In genomic region chr15:38702178-38702912, GRCh38 we compare ENCODE assay signal across 12 cellular contexts.
DNase-seq lines count a peak whose midpoint lies in the region; ATAC-seq, FAIRE-seq and TF ChIP-seq lines count a peak whose summit lies in the region.
"Had no signal": no experiment of that assay in that cellular context is flagged by ENCODE, and none has a peak within 500 bp of the region (broad histone marks: within the 10 kb centered on the region; RNA-seq: fewer than 3 reads in every experiment).

No MANE protein-coding gene starts in this region.

- no peak for TF ChIP-seq POLR2A in stomach (IDR thresholded peaks at IDR 0.05)

- H3K4me3 ChIP-seq in PC-3 (ENCODE audit: low read length) (no peak overlapping the region), stomach (no peak overlapping the region)

- no peak for TF ChIP-seq EP300 in stomach (IDR thresholded peaks at IDR 0.05)

- H3F3A ChIP-seq in PC-3 (ENCODE audit: low read length, unreplicated experiment): no peaks in the 10 kb centered on the region

- H3K9ac ChIP-seq in PC-3 (ENCODE audit: low read length): no peak overlapping the region

- 37 to 56% (median 51%) methylated on average over 3 of the region's 3 CpGs for WGBS in stomach, 5 donors

- intact Hi-C loops in PC-3 (cut with micrococcal nuclease) (loop anchor here (10.0 kb wide), 1 partner anchor 752 kb away; no protein-coding TSS in a partner anchor), stomach (cut with DNase I; ENCODE audit: low total_unique reads) (loop anchor here (10.0 kb wide), 1 partner anchor 1062 kb away; no protein-coding TSS in a partner anchor)

- BruUV-seq in PC-3 (replicated peaks; lab: Mats Ljungman, UMichigan): no TSS peak

- FAIRE-seq in D721Med (lab: Jason Lieb, UNC): no peak

- H3K27me3 ChIP-seq in PC-3 (ENCODE audit: low read length) (no peaks in the 10 kb centered on the region), foreskin keratinocyte (peaks cover 7% of the 10 kb centered on the region), stomach (peaks cover 0 to 3% (median 0%) of the 10 kb centered on the region in 3 donors)

- no peaks in the 10 kb centered on the region for H3K4me1 ChIP-seq in PC-3 (ENCODE audit: insufficient read depth, low read length)
- no peaks in the 10 kb centered on the region for H3K4me1 ChIP-seq in foreskin keratinocyte
- peaks cover 0 to 12% (median 7%) of the 10 kb centered on the region in 4 donors for H3K4me1 ChIP-seq in stomach

- no peak for TF ChIP-seq CTCF in PC-3 (conservative IDR thresholded peaks at IDR 0.05; ENCODE audit: low read depth, low read length)
- no peak for TF ChIP-seq CTCF in foreskin keratinocyte (conservative IDR thresholded peaks at IDR 0.05)
- no peak for TF ChIP-seq CTCF in stomach (IDR thresholded peaks at IDR 0.05)
- TF ChIP-seq CTCF in D721Med (IDR thresholded peaks at IDR 0.05; ENCODE audit: insufficient read depth, missing control alignments): no peak

- H3K9me2 ChIP-seq in PC-3 (replicated peaks; ENCODE audit: low read length): no peaks in the 10 kb centered on the region

- H3K27ac ChIP-seq in PC-3 (ENCODE audit: low read length) (no peak overlapping the region), foreskin keratinocyte (no peak overlapping the region), stomach (no peak overlapping the region)

- peak; percentile 19 for DNase-seq in DMS 273 (lab: John Stamatoyannopoulos, UW; ENCODE audit: unreplicated experiment)
- no peak for DNase-seq in DMS 273 treated with DMSO at 0.1 percent for 48 hours (lab: John Stamatoyannopoulos, UW)
- peak; percentile 39 for DNase-seq in PC-3
- DNase-seq in foreskin keratinocyte: peak; percentile 61 to 84
- DNase-seq in stomach: peak; percentile 85
- DNase-seq in D721Med (ENCODE audit: insufficient read length, low spot score): no peak
- DNase-seq in MV-4-11 (lab: John Stamatoyannopoulos, UW): no peak
- DNase-seq: 8988T; NCI-H187; occipital lobe; stimulated activated CD4-positive, alpha-beta T cell treated with anti-CD3 and anti-CD28 coated beads, Interleukin-4, amount 100 ng/mL, for 24 hours had no signal

- H3K36me3 ChIP-seq in PC-3 (ENCODE audit: low read depth, low read length) (no peaks in the 10 kb centered on the region), stomach (no peaks in the 10 kb centered on the region)

- ATAC-seq in PC-3 (no peak), foreskin keratinocyte (peak; percentile 58), GM18870 (IDR thresholded peaks at IDR 0.05; ENCODE audit: unreplicated experiment) (no peak)

- H3K4me2 ChIP-seq in PC-3 (ENCODE audit: low read length): no peak overlapping the region

- no peaks in the 10 kb centered on the region for H3K79me2 ChIP-seq in PC-3 (ENCODE audit: low read length)

- H3K9me3 ChIP-seq in PC-3 (ENCODE audit: low read length): no peaks in the 10 kb centered on the region
- no peaks in the 10 kb centered on the region for H3K9me3 ChIP-seq in stomach

- POLR2A ChIA-PET in PC-3 (lab: Charles Lee; ENCODE audit: unreplicated experiment): no interaction called here

- CTCF ChIA-PET in PC-3 (lab: Charles Lee): interaction anchor here (0.5 kb wide), 1 partner anchor 462 kb away, joined by 3 read pairs; no protein-coding TSS in a partner anchor

- H2AFZ ChIP-seq in PC-3 (ENCODE audit: low read length): no peak overlapping the region

- no peaks in the 10 kb centered on the region for H4K20me1 ChIP-seq in PC-3 (ENCODE audit: low read length)

Comparison
In these comparisons a context has a peak if more than half of its experiments do, and no peak if none do; other contexts are left out.
1. DNase-seq: peak in DMS 273 (single experiment), PC-3 (single experiment), foreskin keratinocyte (2 of 2) and stomach (single experiment); none in DMS 273 treated with DMSO at 0.1 percent for 48 hours (single experiment), D721Med (single experiment) and MV-4-11 (single experiment).